ENCODE assay signal across 5 cellular contexts in the genomic region with DNA sequence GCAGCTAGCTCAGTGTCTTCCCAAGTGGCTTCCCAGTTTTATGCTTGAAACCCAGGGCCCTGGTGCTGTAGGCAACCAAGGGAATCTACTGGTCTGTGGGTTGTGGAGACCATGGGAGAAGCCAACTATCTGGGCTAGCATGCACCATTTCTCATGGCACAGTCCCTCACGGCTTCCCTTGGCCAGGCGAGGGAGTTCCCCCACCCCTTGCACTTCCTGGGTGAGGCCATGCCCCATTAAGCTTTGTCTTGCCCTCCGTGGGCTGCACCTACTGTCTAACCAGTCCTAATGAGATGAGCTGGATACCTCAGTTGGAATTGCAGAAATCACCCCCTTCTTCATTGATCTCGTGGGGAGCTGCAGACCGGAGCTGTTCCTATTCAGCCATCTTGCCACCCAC.
"Had no signal": no experiment of that assay in that cellular context is flagged by ENCODE, and none has a peak within 500 bp of the region (broad histone marks: within the 10 kb centered on the region; RNA-seq: fewer than 3 reads in every experiment).

No MANE protein-coding gene starts in this region.

- H3K27ac Mint-ChIP-seq: GM23338, H9 had no signal

- DNase-seq: H9, HCEC 1CT, IMR-90 had no signal

- H3K4me3 ChIP-seq: GM23338, K562 had no signal

- H2AFZ ChIP-seq: GM23338 had no signal

- H3K4me3 Mint-ChIP-seq: GM23338, H9 had no signal

- ATAC-seq: GM23338, K562 had no signal

- H3K4me2 ChIP-seq: GM23338 had no signal

- H3K4me1 Mint-ChIP-seq: GM23338, H9 had no signal
